Comparison of ENCODE assay signal across 8 cellular contexts in genomic region chr11:57566564-57567209, GRCh38. TPM values are rescaled to one million over a fixed set of nuclear protein-coding genes. Genes with fewer than 3 reads are reported as not detected.
DNase-seq lines count a peak whose midpoint lies in the region; ATAC-seq, FAIRE-seq and TF ChIP-seq lines count a peak whose summit lies in the region.

No MANE protein-coding gene starts in this region.

- DNase-seq in GM12891 (ENCODE audit: insufficient read length, low spot score) (no peak), erythroblast (lab: John Stamatoyannopoulos, UW) (peak; percentile 35 to 40), COLO668 (lab: John Stamatoyannopoulos, UW; ENCODE audit: unreplicated experiment) (no peak)
- DNase-seq in T-helper 2 cell treated with Interferon-gamma antibody and Interleukin-4, amounts not matched to agents 5 μg/mL and 100 μg/mL, for 36 hours (ENCODE audit: low spot score): peak; percentile 8

- H3K27me3 ChIP-seq in rectal smooth muscle tissue (ENCODE audit: control insufficient read depth, insufficient read depth, low read length): no peaks in the 10 kb centered on the region

- H3K4me3 Mint-ChIP-seq in T-helper 2 cell treated with Interferon-gamma antibody and Interleukin-4, amounts not matched to agents 5 μg/mL and 100 μg/mL, for 36 hours: peak overlapping the region; percentile 98

- H3K27me3 Mint-ChIP-seq in T-helper 2 cell treated with Interferon-gamma antibody and Interleukin-4, amounts not matched to agents 5 μg/mL and 100 μg/mL, for 36 hours (ENCODE audit: low read depth): no peaks in the 10 kb centered on the region

- peak overlapping the region; percentile 87 for H3K27ac Mint-ChIP-seq in T-helper 2 cell treated with Interferon-gamma antibody and Interleukin-4, amounts not matched to agents 5 μg/mL and 100 μg/mL, for 36 hours

- H3K27ac ChIP-seq in rectal smooth muscle tissue (ENCODE audit: low read depth, low read length): peak overlapping the region; percentile 75

- TF ChIP-seq POLR2A in GM12891 (IDR thresholded peaks at IDR 0.05; ENCODE audit: low read depth, low read length) (no peak), erythroblast (IDR thresholded peaks at IDR 0.05; ENCODE audit: low read length) (no peak)

- peak overlapping the region; percentile 73 for H3K9ac ChIP-seq in rectal smooth muscle tissue (ENCODE audit: low read length)

- FAIRE-seq in GM12891 (lab: Jason Lieb, UNC): peak; percentile 45

- H3K4me3 ChIP-seq in rectal smooth muscle tissue (ENCODE audit: low read length): peak overlapping the region; percentile 96

- peaks cover 14% of the 10 kb centered on the region for H3K4me1 ChIP-seq in rectal smooth muscle tissue (ENCODE audit: control insufficient read depth, insufficient read depth, low read length)

- H3K36me3 Mint-ChIP-seq in T-helper 2 cell treated with Interferon-gamma antibody and Interleukin-4, amounts not matched to agents 5 μg/mL and 100 μg/mL, for 36 hours (ENCODE audit: low read depth): peaks cover 34% of the 10 kb centered on the region

- no peak for ATAC-seq in HG03045 (IDR thresholded peaks at IDR 0.05; ENCODE audit: unreplicated experiment)
- no peak for ATAC-seq in HG03097 (IDR thresholded peaks at IDR 0.05; ENCODE audit: low FRiP score, unreplicated experiment)
- ATAC-seq in HG02759 (IDR thresholded peaks at IDR 0.05; ENCODE audit: unreplicated experiment): no peak

- no peaks in the 10 kb centered on the region for H3K9me3 Mint-ChIP-seq in T-helper 2 cell treated with Interferon-gamma antibody and Interleukin-4, amounts not matched to agents 5 μg/mL and 100 μg/mL, for 36 hours

- no peaks in the 10 kb centered on the region for H3K36me3 ChIP-seq in rectal smooth muscle tissue (ENCODE audit: control insufficient read depth, insufficient read depth, low read length)

- peaks cover 30% of the 10 kb centered on the region for H3K4me1 Mint-ChIP-seq in T-helper 2 cell treated with Interferon-gamma antibody and Interleukin-4, amounts not matched to agents 5 μg/mL and 100 μg/mL, for 36 hours (ENCODE audit: low read depth)

TF ChIP-seq in GM12891, 5 proteins besides CTCF, POLR2A, EP300 and RAD21:
- TF ChIP-seq POU2F2 (IDR thresholded peaks at IDR 0.05; ENCODE audit: low read depth, low read length) (no peak), PAX5 (IDR thresholded peaks at IDR 0.05; ENCODE audit: insufficient read depth, low read length, severe bottlenecking) (no peak), POLR2AphosphoS5 (IDR thresholded peaks at IDR 0.05; ENCODE audit: low read depth, low read length) (no peak), TAF1 (IDR thresholded peaks at IDR 0.05; ENCODE audit: low read depth, low read length) (no peak), SPI1 (IDR thresholded peaks at IDR 0.05; ENCODE audit: low read depth, low read length) (no peak)

RNA-seq across cellular contexts. Expression of gene UBE2L6, which starts 0.8 kb away (rescaled TPM):
- polyA plus RNA-seq in GM12891 (2012; ENCODE audit: low read depth, missing spikeins): 123 TPM

RNA-seq across cellular contexts. Expression of gene SMTNL1, which starts 29.3 kb away (rescaled TPM):
- polyA plus RNA-seq in GM12891 (2012; ENCODE audit: low read depth, missing spikeins): not detected

RNA-seq across cellular contexts. Expression of gene SERPING1, which starts 30.8 kb away (rescaled TPM):
- not detected for polyA plus RNA-seq in GM12891 (2012; ENCODE audit: low read depth, missing spikeins)

RNA-seq across cellular contexts. Expression of gene TIMM10, which starts 36.1 kb away (rescaled TPM):
- polyA plus RNA-seq in GM12891 (2012; ENCODE audit: low read depth, missing spikeins): 127 TPM

RNA-seq across cellular contexts. Expression of gene SLC43A1, which starts 51.2 kb away (rescaled TPM):
- 6.2 TPM for polyA plus RNA-seq in GM12891 (2012; ENCODE audit: low read depth, missing spikeins)

Comparison
In these comparisons a context has a peak if more than half of its experiments do, and no peak if none do; other contexts are left out.
1. DNase-seq: peak in T-helper 2 cell treated with Interferon-gamma antibody and Interleukin-4, amounts not matched to agents 5 μg/mL and 100 μg/mL, for 36 hours (single experiment) and erythroblast (2 of 2); none in GM12891 (single experiment) and COLO668 (single experiment).